ENCODE assay signal across 1 cellular context in genomic region chr1:112673589-112674439, GRCh38.
TF ChIP-seq lines count a peak whose summit lies in the region.

No MANE protein-coding gene starts in this region.

TF ChIP-seq in GM12878, 131 proteins besides CTCF, POLR2A, EP300 and RAD21:
- TF ChIP-seq, protein P1, sequence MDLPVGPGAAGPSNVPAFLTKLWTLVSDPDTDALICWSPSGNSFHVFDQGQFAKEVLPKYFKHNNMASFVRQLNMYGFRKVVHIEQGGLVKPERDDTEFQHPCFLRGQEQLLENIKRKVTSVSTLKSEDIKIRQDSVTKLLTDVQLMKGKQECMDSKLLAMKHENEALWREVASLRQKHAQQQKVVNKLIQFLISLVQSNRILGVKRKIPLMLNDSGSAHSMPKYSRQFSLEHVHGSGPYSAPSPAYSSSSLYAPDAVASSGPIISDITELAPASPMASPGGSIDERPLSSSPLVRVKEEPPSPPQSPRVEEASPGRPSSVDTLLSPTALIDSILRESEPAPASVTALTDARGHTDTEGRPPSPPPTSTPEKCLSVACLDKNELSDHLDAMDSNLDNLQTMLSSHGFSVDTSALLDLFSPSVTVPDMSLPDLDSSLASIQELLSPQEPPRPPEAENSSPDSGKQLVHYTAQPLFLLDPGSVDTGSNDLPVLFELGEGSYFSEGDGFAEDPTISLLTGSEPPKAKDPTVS (IDR thresholded peaks at IDR 0.05; ENCODE audit: low read depth, low read length), result no peak
- TF ChIP-seq, protein P2, sequence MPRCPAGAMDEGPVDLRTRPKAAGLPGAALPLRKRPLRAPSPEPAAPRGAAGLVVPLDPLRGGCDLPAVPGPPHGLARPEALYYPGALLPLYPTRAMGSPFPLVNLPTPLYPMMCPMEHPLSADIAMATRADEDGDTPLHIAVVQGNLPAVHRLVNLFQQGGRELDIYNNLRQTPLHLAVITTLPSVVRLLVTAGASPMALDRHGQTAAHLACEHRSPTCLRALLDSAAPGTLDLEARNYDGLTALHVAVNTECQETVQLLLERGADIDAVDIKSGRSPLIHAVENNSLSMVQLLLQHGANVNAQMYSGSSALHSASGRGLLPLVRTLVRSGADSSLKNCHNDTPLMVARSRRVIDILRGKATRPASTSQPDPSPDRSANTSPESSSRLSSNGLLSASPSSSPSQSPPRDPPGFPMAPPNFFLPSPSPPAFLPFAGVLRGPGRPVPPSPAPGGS (IDR thresholded peaks at IDR 0.05; ENCODE audit: borderline replicate concordance, insufficient read depth, low read depth, low read length, poor library complexity, severe bottlenecking), result peak; percentile 9
- TF ChIP-seq MTA3 (IDR thresholded peaks at IDR 0.05; ENCODE audit: borderline replicate concordance, low read length), result peak; percentile 78; the same call in 1 of the 2 replicates
- TF ChIP-seq, protein P3, sequence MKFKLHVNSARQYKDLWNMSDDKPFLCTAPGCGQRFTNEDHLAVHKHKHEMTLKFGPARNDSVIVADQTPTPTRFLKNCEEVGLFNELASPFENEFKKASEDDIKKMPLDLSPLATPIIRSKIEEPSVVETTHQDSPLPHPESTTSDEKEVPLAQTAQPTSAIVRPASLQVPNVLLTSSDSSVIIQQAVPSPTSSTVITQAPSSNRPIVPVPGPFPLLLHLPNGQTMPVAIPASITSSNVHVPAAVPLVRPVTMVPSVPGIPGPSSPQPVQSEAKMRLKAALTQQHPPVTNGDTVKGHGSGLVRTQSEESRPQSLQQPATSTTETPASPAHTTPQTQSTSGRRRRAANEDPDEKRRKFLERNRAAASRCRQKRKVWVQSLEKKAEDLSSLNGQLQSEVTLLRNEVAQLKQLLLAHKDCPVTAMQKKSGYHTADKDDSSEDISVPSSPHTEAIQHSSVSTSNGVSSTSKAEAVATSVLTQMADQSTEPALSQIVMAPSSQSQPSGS (IDR thresholded peaks at IDR 0.05; ENCODE audit: low read length), result peak; percentile 13
- 0 out of 2 replicates have a peak, but pooled peaks have one; percentile 20 for TF ChIP-seq SMC3 (IDR thresholded peaks at IDR 0.05; ENCODE audit: borderline replicate concordance, low read length)
- TF ChIP-seq CREB1 (IDR thresholded peaks at IDR 0.05; ENCODE audit: low read depth), result 0 out of 2 replicates have a peak, but pooled peaks have one; percentile 8
- TF ChIP-seq FOXM1 (IDR thresholded peaks at IDR 0.05; ENCODE audit: low read depth, low read length), result 0 out of 2 replicates have a peak, but pooled peaks have one; percentile 35
- TF ChIP-seq SIX5 (IDR thresholded peaks at IDR 0.05; ENCODE audit: low read depth, low read length, severe bottlenecking), result no peak
